In genomic region chr16:88804552-88805339, GRCh38 we compare ENCODE assay signal across 1 cellular context.
A peak's percentile ranks its signal among the peaks of the same experiment; 100 is the strongest.
TF ChIP-seq lines count a peak whose summit lies in the region.

No MANE protein-coding gene starts in this region.

TF ChIP-seq in HepG2, 621 proteins besides CTCF, POLR2A, EP300 and RAD21 (continued from another document and continues in another):
- no peak for TF ChIP-seq HNF1A (IDR thresholded peaks at IDR 0.05; ENCODE audit: low read depth)
- peak; percentile 28; the same call in 1 of the 2 replicates for TF ChIP-seq HNF1A (CRISPR knock-in tag; IDR thresholded peaks at IDR 0.05; ENCODE audit: borderline replicate concordance)
- peak; percentile 64 for TF ChIP-seq PHF8 (CRISPR knock-in tag; IDR thresholded peaks at IDR 0.05)
- peak; percentile 48; the same call in 1 of the 2 replicates for TF ChIP-seq ZGPAT (CRISPR knock-in tag; IDR thresholded peaks at IDR 0.05)
- peak; percentile 50 for TF ChIP-seq SRSF1 (optimal IDR thresholded peaks at IDR 0.05; ENCODE audit: low read depth, low read length)
- TF ChIP-seq, protein P1, sequence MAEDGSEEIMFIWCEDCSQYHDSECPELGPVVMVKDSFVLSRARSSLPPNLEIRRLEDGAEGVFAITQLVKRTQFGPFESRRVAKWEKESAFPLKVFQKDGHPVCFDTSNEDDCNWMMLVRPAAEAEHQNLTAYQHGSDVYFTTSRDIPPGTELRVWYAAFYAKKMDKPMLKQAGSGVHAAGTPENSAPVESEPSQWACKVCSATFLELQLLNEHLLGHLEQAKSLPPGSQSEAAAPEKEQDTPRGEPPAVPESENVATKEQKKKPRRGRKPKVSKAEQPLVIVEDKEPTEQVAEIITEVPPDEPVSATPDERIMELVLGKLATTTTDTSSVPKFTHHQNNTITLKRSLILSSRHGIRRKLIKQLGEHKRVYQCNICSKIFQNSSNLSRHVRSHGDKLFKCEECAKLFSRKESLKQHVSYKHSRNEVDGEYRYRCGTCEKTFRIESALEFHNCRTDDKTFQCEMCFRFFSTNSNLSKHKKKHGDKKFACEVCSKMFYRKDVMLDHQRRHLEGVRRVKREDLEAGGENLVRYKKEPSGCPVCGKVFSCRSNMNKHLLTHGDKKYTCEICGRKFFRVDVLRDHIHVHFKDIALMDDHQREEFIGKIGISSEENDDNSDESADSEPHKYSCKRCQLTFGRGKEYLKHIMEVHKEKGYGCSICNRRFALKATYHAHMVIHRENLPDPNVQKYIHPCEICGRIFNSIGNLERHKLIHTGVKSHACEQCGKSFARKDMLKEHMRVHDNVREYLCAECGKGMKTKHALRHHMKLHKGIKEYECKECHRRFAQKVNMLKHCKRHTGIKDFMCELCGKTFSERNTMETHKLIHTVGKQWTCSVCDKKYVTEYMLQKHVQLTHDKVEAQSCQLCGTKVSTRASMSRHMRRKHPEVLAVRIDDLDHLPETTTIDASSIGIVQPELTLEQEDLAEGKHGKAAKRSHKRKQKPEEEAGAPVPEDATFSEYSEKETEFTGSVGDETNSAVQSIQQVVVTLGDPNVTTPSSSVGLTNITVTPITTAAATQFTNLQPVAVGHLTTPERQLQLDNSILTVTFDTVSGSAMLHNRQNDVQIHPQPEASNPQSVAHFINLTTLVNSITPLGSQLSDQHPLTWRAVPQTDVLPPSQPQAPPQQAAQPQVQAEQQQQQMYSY (CRISPR knock-in tag; IDR thresholded peaks at IDR 0.05), result 0 out of 2 replicates have a peak, but pooled peaks have one; percentile 1
- 0 out of 2 replicates have a peak, but pooled peaks have one; percentile 32 for TF ChIP-seq TMF1 (CRISPR knock-in tag; IDR thresholded peaks at IDR 0.05; ENCODE audit: low read depth)
- TF ChIP-seq, protein P2, sequence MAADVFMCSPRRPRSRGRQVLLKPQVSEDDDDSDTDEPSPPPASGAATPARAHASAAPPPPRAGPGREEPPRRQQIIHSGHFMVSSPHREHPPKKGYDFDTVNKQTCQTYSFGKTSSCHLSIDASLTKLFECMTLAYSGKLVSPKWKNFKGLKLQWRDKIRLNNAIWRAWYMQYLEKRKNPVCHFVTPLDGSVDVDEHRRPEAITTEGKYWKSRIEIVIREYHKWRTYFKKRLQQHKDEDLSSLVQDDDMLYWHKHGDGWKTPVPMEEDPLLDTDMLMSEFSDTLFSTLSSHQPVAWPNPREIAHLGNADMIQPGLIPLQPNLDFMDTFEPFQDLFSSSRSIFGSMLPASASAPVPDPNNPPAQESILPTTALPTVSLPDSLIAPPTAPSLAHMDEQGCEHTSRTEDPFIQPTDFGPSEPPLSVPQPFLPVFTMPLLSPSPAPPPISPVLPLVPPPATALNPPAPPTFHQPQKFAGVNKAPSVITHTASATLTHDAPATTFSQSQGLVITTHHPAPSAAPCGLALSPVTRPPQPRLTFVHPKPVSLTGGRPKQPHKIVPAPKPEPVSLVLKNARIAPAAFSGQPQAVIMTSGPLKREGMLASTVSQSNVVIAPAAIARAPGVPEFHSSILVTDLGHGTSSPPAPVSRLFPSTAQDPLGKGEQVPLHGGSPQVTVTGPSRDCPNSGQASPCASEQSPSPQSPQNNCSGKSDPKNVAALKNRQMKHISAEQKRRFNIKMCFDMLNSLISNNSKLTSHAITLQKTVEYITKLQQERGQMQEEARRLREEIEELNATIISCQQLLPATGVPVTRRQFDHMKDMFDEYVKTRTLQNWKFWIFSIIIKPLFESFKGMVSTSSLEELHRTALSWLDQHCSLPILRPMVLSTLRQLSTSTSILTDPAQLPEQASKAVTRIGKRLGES (CRISPR knock-in tag; IDR thresholded peaks at IDR 0.05; ENCODE audit: borderline replicate concordance), result no peak
- 0 out of 2 replicates have a peak, but pooled peaks have one; percentile 76 for TF ChIP-seq THAP8 (CRISPR knock-in tag; IDR thresholded peaks at IDR 0.05; ENCODE audit: borderline replicate concordance)
- TF ChIP-seq ZNF430 (CRISPR knock-in tag; IDR thresholded peaks at IDR 0.05), result peak; percentile 59; the same call in 1 of the 2 replicates
- TF ChIP-seq, protein P3, sequence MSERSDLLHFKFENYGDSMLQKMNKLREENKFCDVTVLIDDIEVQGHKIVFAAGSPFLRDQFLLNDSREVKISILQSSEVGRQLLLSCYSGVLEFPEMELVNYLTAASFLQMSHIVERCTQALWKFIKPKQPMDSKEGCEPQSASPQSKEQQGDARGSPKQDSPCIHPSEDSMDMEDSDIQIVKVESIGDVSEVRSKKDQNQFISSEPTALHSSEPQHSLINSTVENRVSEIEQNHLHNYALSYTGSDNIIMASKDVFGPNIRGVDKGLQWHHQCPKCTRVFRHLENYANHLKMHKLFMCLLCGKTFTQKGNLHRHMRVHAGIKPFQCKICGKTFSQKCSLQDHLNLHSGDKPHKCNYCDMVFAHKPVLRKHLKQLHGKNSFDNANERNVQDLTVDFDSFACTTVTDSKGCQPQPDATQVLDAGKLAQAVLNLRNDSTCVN (CRISPR knock-in tag; IDR thresholded peaks at IDR 0.05; ENCODE audit: borderline replicate concordance), result 0 out of 2 replicates have a peak, but pooled peaks have one; percentile 10
- TF ChIP-seq HOXA7 (CRISPR knock-in tag; IDR thresholded peaks at IDR 0.05), result no peak
- TF ChIP-seq HNF4G (IDR thresholded peaks at IDR 0.05; ENCODE audit: borderline replicate concordance, low read depth, low read length), result peak; percentile 12; the same call in 1 of the 2 replicates
- TF ChIP-seq HNF4G (CRISPR knock-in tag; IDR thresholded peaks at IDR 0.05; ENCODE audit: borderline replicate concordance, low read depth), result no peak
- TF ChIP-seq PATZ1 (CRISPR knock-in tag; IDR thresholded peaks at IDR 0.05), result peak; percentile 67; the same call in 1 of the 2 replicates
- TF ChIP-seq HDAC6 (IDR thresholded peaks at IDR 0.05; ENCODE audit: low read depth, low read length), result no peak
- TF ChIP-seq MAX (IDR thresholded peaks at IDR 0.05), result peak; percentile 49; the same call in 1 of the 2 replicates
- peak; percentile 96; the same call in 1 of the 2 replicates for TF ChIP-seq KDM2A (CRISPR knock-in tag; IDR thresholded peaks at IDR 0.05; ENCODE audit: borderline replicate concordance, low read depth)
- no peak for TF ChIP-seq CCDC6 (CRISPR knock-in tag; IDR thresholded peaks at IDR 0.05)
- TF ChIP-seq TAF1 (CRISPR knock-in tag; IDR thresholded peaks at IDR 0.05), result peak; percentile 44; the same call in 1 of the 2 replicates
- 0 out of 2 replicates have a peak, but pooled peaks have one; percentile 13 for TF ChIP-seq ZNF550 (CRISPR knock-in tag; IDR thresholded peaks at IDR 0.05; ENCODE audit: borderline replicate concordance)
- TF ChIP-seq ZBTB21 (CRISPR knock-in tag; IDR thresholded peaks at IDR 0.05), result peak; percentile 57; the same call in 1 of the 2 replicates
- TF ChIP-seq, protein P4, sequence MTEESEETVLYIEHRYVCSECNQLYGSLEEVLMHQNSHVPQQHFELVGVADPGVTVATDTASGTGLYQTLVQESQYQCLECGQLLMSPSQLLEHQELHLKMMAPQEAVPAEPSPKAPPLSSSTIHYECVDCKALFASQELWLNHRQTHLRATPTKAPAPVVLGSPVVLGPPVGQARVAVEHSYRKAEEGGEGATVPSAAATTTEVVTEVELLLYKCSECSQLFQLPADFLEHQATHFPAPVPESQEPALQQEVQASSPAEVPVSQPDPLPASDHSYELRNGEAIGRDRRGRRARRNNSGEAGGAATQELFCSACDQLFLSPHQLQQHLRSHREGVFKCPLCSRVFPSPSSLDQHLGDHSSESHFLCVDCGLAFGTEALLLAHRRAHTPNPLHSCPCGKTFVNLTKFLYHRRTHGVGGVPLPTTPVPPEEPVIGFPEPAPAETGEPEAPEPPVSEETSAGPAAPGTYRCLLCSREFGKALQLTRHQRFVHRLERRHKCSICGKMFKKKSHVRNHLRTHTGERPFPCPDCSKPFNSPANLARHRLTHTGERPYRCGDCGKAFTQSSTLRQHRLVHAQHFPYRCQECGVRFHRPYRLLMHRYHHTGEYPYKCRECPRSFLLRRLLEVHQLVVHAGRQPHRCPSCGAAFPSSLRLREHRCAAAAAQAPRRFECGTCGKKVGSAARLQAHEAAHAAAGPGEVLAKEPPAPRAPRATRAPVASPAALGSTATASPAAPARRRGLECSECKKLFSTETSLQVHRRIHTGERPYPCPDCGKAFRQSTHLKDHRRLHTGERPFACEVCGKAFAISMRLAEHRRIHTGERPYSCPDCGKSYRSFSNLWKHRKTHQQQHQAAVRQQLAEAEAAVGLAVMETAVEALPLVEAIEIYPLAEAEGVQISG (CRISPR knock-in tag; IDR thresholded peaks at IDR 0.05), result no peak
- TF ChIP-seq KAT8 (CRISPR knock-in tag; IDR thresholded peaks at IDR 0.05), result peak; percentile 47; the same call in 1 of the 2 replicates
- peak in 1 of 2 experiments; percentile 75; a peak in 2 of 4 replicates for TF ChIP-seq KLF16 (CRISPR knock-in tag; IDR thresholded peaks at IDR 0.05)
- TF ChIP-seq MIER3 (CRISPR knock-in tag; IDR thresholded peaks at IDR 0.05; ENCODE audit: borderline replicate concordance), result no peak
- TF ChIP-seq ZNF614 (CRISPR knock-in tag; IDR thresholded peaks at IDR 0.05; ENCODE audit: borderline replicate concordance), result peak; percentile 12; the same call in 1 of the 2 replicates
- 0 out of 2 replicates have a peak, but pooled peaks have one; percentile 30 for TF ChIP-seq ELF3 (CRISPR knock-in tag; IDR thresholded peaks at IDR 0.05)
- TF ChIP-seq GFI1 (CRISPR knock-in tag; IDR thresholded peaks at IDR 0.05; ENCODE audit: borderline replicate concordance), result 0 out of 2 replicates have a peak, but pooled peaks have one; percentile 45
- no peak for TF ChIP-seq ZNF7 (CRISPR knock-in tag; IDR thresholded peaks at IDR 0.05)
- TF ChIP-seq HDAC1 (CRISPR knock-in tag; IDR thresholded peaks at IDR 0.05), result peak; percentile 70
- TF ChIP-seq, protein P5, sequence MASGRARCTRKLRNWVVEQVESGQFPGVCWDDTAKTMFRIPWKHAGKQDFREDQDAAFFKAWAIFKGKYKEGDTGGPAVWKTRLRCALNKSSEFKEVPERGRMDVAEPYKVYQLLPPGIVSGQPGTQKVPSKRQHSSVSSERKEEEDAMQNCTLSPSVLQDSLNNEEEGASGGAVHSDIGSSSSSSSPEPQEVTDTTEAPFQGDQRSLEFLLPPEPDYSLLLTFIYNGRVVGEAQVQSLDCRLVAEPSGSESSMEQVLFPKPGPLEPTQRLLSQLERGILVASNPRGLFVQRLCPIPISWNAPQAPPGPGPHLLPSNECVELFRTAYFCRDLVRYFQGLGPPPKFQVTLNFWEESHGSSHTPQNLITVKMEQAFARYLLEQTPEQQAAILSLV (CRISPR knock-in tag; IDR thresholded peaks at IDR 0.05; ENCODE audit: borderline replicate concordance), result no peak
